8 cellular contexts compared by ENCODE assay signal in genomic region chr12:132638541-132639408, GRCh38. TPM values are rescaled to one million over a fixed set of nuclear protein-coding genes. Genes with fewer than 3 reads are reported as not detected.
DNase-seq lines count a peak whose midpoint lies in the region; ATAC-seq and TF ChIP-seq lines count a peak whose summit lies in the region.

No MANE protein-coding gene starts in this region.

- TF ChIP-seq CTCF in PC-3 (conservative IDR thresholded peaks at IDR 0.05; ENCODE audit: low read depth, low read length): peak; percentile 93
- peak; percentile 88 for TF ChIP-seq CTCF in osteoblast (IDR thresholded peaks at IDR 0.05; ENCODE audit: extremely low read depth, low read depth, low read length)

- H3K4me2 ChIP-seq in PC-3 (ENCODE audit: low read length) (no peak overlapping the region), osteoblast (ENCODE audit: insufficient read depth, low read length) (no peak overlapping the region)

- no peaks in the 10 kb centered on the region for H3K27me3 Mint-ChIP-seq in stimulated activated naive CD8-positive, alpha-beta T cell treated with anti-CD3 and anti-CD28 coated beads, Interleukin-15, amount 100 ng/mL, for 72 hours

- POLR2A ChIA-PET in PC-3 (lab: Charles Lee; ENCODE audit: unreplicated experiment): no interaction called here

- no peak overlapping the region for H3K4me3 Mint-ChIP-seq in stimulated activated naive CD8-positive, alpha-beta T cell treated with anti-CD3 and anti-CD28 coated beads, Interleukin-15, amount 100 ng/mL, for 72 hours

- no peak overlapping the region for H3K4me3 ChIP-seq in PC-3 (ENCODE audit: low read length)
- no peak overlapping the region for H3K4me3 ChIP-seq in osteoblast (ENCODE audit: insufficient read depth, low read length)

- no peak overlapping the region for H3K9ac ChIP-seq in PC-3 (ENCODE audit: low read length)

- no peaks in the 10 kb centered on the region for H3K9me2 ChIP-seq in PC-3 (replicated peaks; ENCODE audit: low read length)

- intact Hi-C loops in PC-3 (cut with micrococcal nuclease): loop anchor here (1.0 kb wide), 1 partner anchor 38 kb away; no protein-coding TSS in a partner anchor

- H3K27ac Mint-ChIP-seq in stimulated activated naive CD8-positive, alpha-beta T cell treated with anti-CD3 and anti-CD28 coated beads, Interleukin-15, amount 100 ng/mL, for 72 hours: no peak overlapping the region

- no peaks in the 10 kb centered on the region for H3F3A ChIP-seq in PC-3 (ENCODE audit: low read length, unreplicated experiment)

- H3K9me3 Mint-ChIP-seq in stimulated activated naive CD8-positive, alpha-beta T cell treated with anti-CD3 and anti-CD28 coated beads, Interleukin-15, amount 100 ng/mL, for 72 hours: no peaks in the 10 kb centered on the region

- CTCF ChIA-PET in PC-3 (lab: Charles Lee): interaction anchor here (0.6 to 0.7 kb wide), 4 partner anchors 11 to 380 kb away, joined by 3 to 4 read pairs (median 3); no protein-coding TSS in a partner anchor

- H4K20me1 ChIP-seq in PC-3 (ENCODE audit: low read length): no peaks in the 10 kb centered on the region
- H4K20me1 ChIP-seq in osteoblast (ENCODE audit: insufficient read depth, low read length): no peaks in the 10 kb centered on the region

- H3K36me3 ChIP-seq in PC-3 (ENCODE audit: low read depth, low read length): peaks cover 48% of the 10 kb centered on the region
- peaks cover 26% of the 10 kb centered on the region for H3K36me3 ChIP-seq in osteoblast (ENCODE audit: insufficient read depth, low read length)

- H3K4me1 Mint-ChIP-seq in stimulated activated naive CD8-positive, alpha-beta T cell treated with anti-CD3 and anti-CD28 coated beads, Interleukin-15, amount 100 ng/mL, for 72 hours: no peaks in the 10 kb centered on the region

- no peak for DNase-seq in stimulated activated naive CD8-positive, alpha-beta T cell treated with anti-CD3 and anti-CD28 coated beads, Interleukin-15, amount 100 ng/mL, for 72 hours
- DNase-seq in stimulated activated naive CD8-positive, alpha-beta T cell treated with anti-CD3 and anti-CD28 coated beads, Interleukin-15, Interleukin-2, amounts not matched to agents 100 U/mL and 50 U/mL, for 24 hours: no peak
- DNase-seq in PC-3 (peak; percentile 63), osteoblast (ENCODE audit: insufficient read length, low spot score, missing footprints) (peak; percentile 95), NCI-H748 treated with DMSO at 0.1 percent for 48 hours (lab: John Stamatoyannopoulos, UW) (no peak), NCI-H1105 (lab: John Stamatoyannopoulos, UW) (no peak)

- H3K79me2 ChIP-seq in PC-3 (ENCODE audit: low read length) (no peaks in the 10 kb centered on the region), osteoblast (ENCODE audit: insufficient read depth, low read length) (no peaks in the 10 kb centered on the region)

- BruUV-seq in PC-3 (replicated peaks; lab: Mats Ljungman, UMichigan): no TSS peak

- no peak overlapping the region for H3K27ac ChIP-seq in PC-3 (ENCODE audit: low read length)
- no peak overlapping the region for H3K27ac ChIP-seq in osteoblast (ENCODE audit: low read depth, low read length)

- H3K9me3 ChIP-seq in PC-3 (ENCODE audit: low read length) (no peaks in the 10 kb centered on the region), osteoblast (ENCODE audit: low read depth, low read length) (no peaks in the 10 kb centered on the region)

- ATAC-seq in stimulated activated naive CD8-positive, alpha-beta T cell treated with anti-CD3 and anti-CD28 coated beads, Interleukin-15, amount 100 ng/mL, for 72 hours: peak; percentile 48
- no peak for ATAC-seq in stimulated activated naive CD8-positive, alpha-beta T cell treated with anti-CD3 and anti-CD28 coated beads, Interleukin-15, Interleukin-2, amounts not matched to agents 100 U/mL and 50 U/mL, for 24 hours
- ATAC-seq in PC-3 (peak; percentile 90), esophagus mucosa (peak; percentile 59), HG03439 (IDR thresholded peaks at IDR 0.05; ENCODE audit: unreplicated experiment) (no peak)

- H3K27me3 ChIP-seq in PC-3 (ENCODE audit: low read length): no peaks in the 10 kb centered on the region
- no peaks in the 10 kb centered on the region for H3K27me3 ChIP-seq in osteoblast (ENCODE audit: insufficient read depth, low read length)

- H3K4me1 ChIP-seq in PC-3 (ENCODE audit: insufficient read depth, low read length) (no peaks in the 10 kb centered on the region), osteoblast (ENCODE audit: insufficient read depth, low read length) (no peaks in the 10 kb centered on the region)

- H2AFZ ChIP-seq in PC-3 (ENCODE audit: low read length): no peak overlapping the region
- H2AFZ ChIP-seq in osteoblast (ENCODE audit: low read length): peak overlapping the region; percentile 31

RNA-seq across cellular contexts. Expression of gene P2RX2, which starts 20.2 kb away (rescaled TPM):
- total RNA-seq in PC-3 (2014; rRNA removed) (not detected in 2 replicates), esophagus mucosa (not detected), osteoblast (not detected in 2 replicates)

RNA-seq across cellular contexts. Expression of gene LRCOL1, which starts 28.4 kb away (rescaled TPM):
- not detected in 2 replicates for total RNA-seq in PC-3 (2014; rRNA removed)
- 0.32 TPM for total RNA-seq in esophagus mucosa
- total RNA-seq in osteoblast: not detected in 2 replicates

RNA-seq across cellular contexts. Expression of gene POLE, which starts 48.4 kb away (rescaled TPM):
- total RNA-seq in PC-3 (2014; rRNA removed) (91.7 and 96.1 TPM in 2 replicates), esophagus mucosa (23.4 TPM), osteoblast (15.2 and 22.1 TPM in 2 replicates)

RNA-seq across cellular contexts. Expression of gene PXMP2, which starts 48.6 kb away (rescaled TPM):
- total RNA-seq in PC-3 (2014; rRNA removed) (38.6 and 42.7 TPM in 2 replicates), esophagus mucosa (12.3 TPM), osteoblast (10.1 and 10.6 TPM in 2 replicates)

Comparison
In these comparisons a context has a peak if more than half of its experiments do, and no peak if none do; other contexts are left out.
1. ATAC-seq: peak in stimulated activated naive CD8-positive, alpha-beta T cell treated with anti-CD3 and anti-CD28 coated beads, Interleukin-15, amount 100 ng/mL, for 72 hours (single experiment), PC-3 (single experiment) and esophagus mucosa (single experiment); none in stimulated activated naive CD8-positive, alpha-beta T cell treated with anti-CD3 and anti-CD28 coated beads, Interleukin-15, Interleukin-2, amounts not matched to agents 100 U/mL and 50 U/mL, for 24 hours (single experiment) and HG03439 (single experiment).
2. DNase-seq: peak in PC-3 (single experiment) and osteoblast (single experiment); none in stimulated activated naive CD8-positive, alpha-beta T cell treated with anti-CD3 and anti-CD28 coated beads, Interleukin-15, amount 100 ng/mL, for 72 hours (0 of 2), stimulated activated naive CD8-positive, alpha-beta T cell treated with anti-CD3 and anti-CD28 coated beads, Interleukin-15, Interleukin-2, amounts not matched to agents 100 U/mL and 50 U/mL, for 24 hours (single experiment), NCI-H748 treated with DMSO at 0.1 percent for 48 hours (single experiment) and NCI-H1105 (single experiment).